ENCODE assay signal across 1 cellular context in genomic region chr20:34871966-34872603, GRCh38.
TF ChIP-seq lines count a peak whose summit lies in the region.

No MANE protein-coding gene starts in this region.

TF ChIP-seq in GM23338, 12 proteins besides CTCF, POLR2A, EP300 and RAD21 (continued from another document):
- TF ChIP-seq ZNF462 (CRISPR knock-in tag; IDR thresholded peaks at IDR 0.05) = peak; percentile 29; the same call in 1 of the 2 replicates
